9 cellular contexts compared by ENCODE assay signal in the genomic region with DNA sequence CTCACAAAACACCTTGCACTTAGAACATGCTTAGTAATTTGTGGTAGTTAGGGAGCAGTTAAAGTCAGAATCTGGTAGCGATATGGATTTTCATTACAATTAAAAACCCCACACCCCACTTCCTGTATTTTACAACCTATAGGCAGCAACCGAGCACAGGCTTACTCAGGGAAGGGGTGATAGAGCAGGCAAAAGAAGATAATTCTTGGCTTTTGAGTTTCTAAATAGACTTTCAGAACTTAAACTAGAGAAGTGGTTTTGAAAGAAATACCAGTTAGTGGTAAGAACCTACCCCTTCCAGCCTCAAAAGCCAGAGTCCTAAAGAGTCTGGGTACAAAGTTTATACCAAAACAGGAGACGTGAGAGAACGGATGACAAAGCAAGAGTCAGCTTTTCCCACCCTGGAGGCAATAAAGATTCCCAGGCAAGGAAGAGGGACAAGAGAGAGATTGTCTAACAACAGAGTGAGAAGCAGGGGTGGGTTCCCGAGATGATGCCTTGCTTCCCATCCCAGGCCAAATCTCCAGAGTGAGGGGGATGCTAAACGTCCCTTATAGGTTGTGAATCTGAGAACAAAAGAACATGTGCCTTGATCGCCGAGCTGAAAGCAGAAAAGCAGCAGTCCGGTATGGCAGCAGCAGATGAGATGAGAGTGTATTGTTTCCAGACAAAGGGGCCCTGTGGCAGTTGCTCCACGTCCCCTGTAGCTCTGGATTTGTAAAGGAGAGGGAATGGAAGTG. TPM values are rescaled to one million over a fixed set of nuclear protein-coding genes. Genes with fewer than 3 reads are reported as not detected.
DNase-seq lines count a peak whose midpoint lies in the region; ATAC-seq and TF ChIP-seq lines count a peak whose summit lies in the region.
"Had no signal": no experiment of that assay in that cellular context is flagged by ENCODE, and none has a peak within 500 bp of the region (broad histone marks: within the 10 kb centered on the region; RNA-seq: fewer than 3 reads in every experiment).

No MANE protein-coding gene starts in this region.

- peak overlapping the region; percentile 31 for H3K4me3 Mint-ChIP-seq in CD4-positive, alpha-beta T cell
- H3K4me3 Mint-ChIP-seq in HFFc6 (peak overlapping the region; percentile 21; the same call in 1 of the 2 replicates), chondrocyte (ENCODE audit: unreplicated experiment) (no peak overlapping the region)
- H3K4me3 Mint-ChIP-seq in T-helper 2 cell treated with Interferon-gamma antibody and Interleukin-4, amounts not matched to agents 5 μg/mL and 100 μg/mL, for 36 hours = peak overlapping the region; percentile 72

- no peaks in the 10 kb centered on the region for H3K9me3 Mint-ChIP-seq in CD4-positive, alpha-beta T cell
- H3K9me3 Mint-ChIP-seq in HFFc6 (no peaks in the 10 kb centered on the region), chondrocyte (ENCODE audit: low read depth) (no peaks in the 10 kb centered on the region)
- H3K9me3 Mint-ChIP-seq in T-helper 2 cell treated with Interferon-gamma antibody and Interleukin-4, amounts not matched to agents 5 μg/mL and 100 μg/mL, for 36 hours = no peaks in the 10 kb centered on the region

- intact Hi-C loops in CD4-positive, alpha-beta T cell (cut with DNase I, micrococcal nuclease) = loop anchor here in 1 of 2 experiments (5.0 to 10.0 kb wide), 2 partner anchors 34 to 116 kb away; a partner anchor contains a TSS
- intact Hi-C loops in lower lobe of right lung (cut with DNase I) = no loop called here

- peak overlapping the region; percentile 89 for H3K27ac Mint-ChIP-seq in CD4-positive, alpha-beta T cell
- no peak overlapping the region for H3K27ac Mint-ChIP-seq in HFFc6
- H3K27ac Mint-ChIP-seq in T-helper 2 cell treated with Interferon-gamma antibody and Interleukin-4, amounts not matched to agents 5 μg/mL and 100 μg/mL, for 36 hours = peak overlapping the region; percentile 90
- H3K27ac Mint-ChIP-seq in chondrocyte (ENCODE audit: unreplicated experiment) = no peak overlapping the region

- no peaks in the 10 kb centered on the region for H3K27me3 ChIP-seq in CD4-positive, alpha-beta T cell (ENCODE audit: control insufficient read depth, insufficient read depth, low read length)
- H3K27me3 ChIP-seq in lower lobe of right lung (ENCODE audit: low read depth) = no peaks in the 10 kb centered on the region

- CTCF ChIA-PET in CD4-positive, alpha-beta T cell (lab: Charles Lee) = interaction anchor here (1.0 to 1.8 kb wide), 3 partner anchors 8 to 33 kb away, joined by 3 to 4 read pairs (median 3); no protein-coding TSS in a partner anchor

- H3K36me3 Mint-ChIP-seq in CD4-positive, alpha-beta T cell (ENCODE audit: low read depth) = peaks cover 69% of the 10 kb centered on the region
- no peaks in the 10 kb centered on the region for H3K36me3 Mint-ChIP-seq in HFFc6 (ENCODE audit: low read depth)
- peaks cover 42% of the 10 kb centered on the region for H3K36me3 Mint-ChIP-seq in T-helper 2 cell treated with Interferon-gamma antibody and Interleukin-4, amounts not matched to agents 5 μg/mL and 100 μg/mL, for 36 hours (ENCODE audit: low read depth)
- H3K36me3 Mint-ChIP-seq in chondrocyte (ENCODE audit: low read depth) = no peaks in the 10 kb centered on the region

- DNase-seq in CD4-positive, alpha-beta T cell = no peak
- DNase-seq in HFFc6 (no peak), iPS-NIHi11 (ENCODE audit: low spot score) (peak; percentile 29), chondrocyte (ENCODE audit: low spot score) (no peak), lower lobe of right lung (no peak), dermis blood vessel endothelial cell (no peak)
- no peak for DNase-seq in T-helper 2 cell treated with Interferon-gamma antibody and Interleukin-4, amounts not matched to agents 5 μg/mL and 100 μg/mL, for 36 hours (ENCODE audit: low spot score)
- DNase-seq: cortex of kidney had no signal

- ATAC-seq in CD4-positive, alpha-beta T cell (ENCODE audit: poor library complexity) = no peak
- ATAC-seq in lower lobe of right lung (no peak), HG03354 (IDR thresholded peaks at IDR 0.05; ENCODE audit: poor library complexity, severe bottlenecking, unreplicated experiment) (no peak)

- POLR2A ChIA-PET in CD4-positive, alpha-beta T cell (lab: Charles Lee) = interaction anchor here (0.6 to 1.8 kb wide), 2 partner anchors 19 to 43 kb away, joined by 4 to 5 read pairs; no protein-coding TSS in a partner anchor

- no peaks in the 10 kb centered on the region for H3K9me3 ChIP-seq in CD4-positive, alpha-beta T cell (ENCODE audit: control insufficient read depth, low read length)
- H3K9me3 ChIP-seq in lower lobe of right lung = no peaks in the 10 kb centered on the region

- no peaks in the 10 kb centered on the region for H3K27me3 Mint-ChIP-seq in CD4-positive, alpha-beta T cell
- H3K27me3 Mint-ChIP-seq in HFFc6 (ENCODE audit: insufficient read depth) (peaks cover 39% of the 10 kb centered on the region), chondrocyte (ENCODE audit: low read depth) (peaks cover 27% of the 10 kb centered on the region)
- H3K27me3 Mint-ChIP-seq in T-helper 2 cell treated with Interferon-gamma antibody and Interleukin-4, amounts not matched to agents 5 μg/mL and 100 μg/mL, for 36 hours (ENCODE audit: low read depth) = no peaks in the 10 kb centered on the region

- H3K4me3 ChIP-seq in lower lobe of right lung = no peak overlapping the region

- peaks cover 71% of the 10 kb centered on the region for H3K4me1 Mint-ChIP-seq in CD4-positive, alpha-beta T cell (ENCODE audit: low read depth)
- peaks cover 11% of the 10 kb centered on the region for H3K4me1 Mint-ChIP-seq in HFFc6 (ENCODE audit: low read depth)
- peaks cover 53% of the 10 kb centered on the region for H3K4me1 Mint-ChIP-seq in T-helper 2 cell treated with Interferon-gamma antibody and Interleukin-4, amounts not matched to agents 5 μg/mL and 100 μg/mL, for 36 hours (ENCODE audit: low read depth)
- H3K4me1 Mint-ChIP-seq in chondrocyte (ENCODE audit: low read depth) = peaks cover 8% of the 10 kb centered on the region

- no peaks in the 10 kb centered on the region for H3K36me3 ChIP-seq in lower lobe of right lung

- no peak for TF ChIP-seq CTCF in CD4-positive, alpha-beta T cell (IDR thresholded peaks at IDR 0.05)
- TF ChIP-seq CTCF in HFFc6 (IDR thresholded peaks at IDR 0.05) (no peak), chondrocyte (IDR thresholded peaks at IDR 0.05) (no peak), lower lobe of right lung (IDR thresholded peaks at IDR 0.05) (no peak)

- H3K4me1 ChIP-seq in lower lobe of right lung = no peaks in the 10 kb centered on the region

- peak overlapping the region; percentile 32 for H3K27ac ChIP-seq in CD4-positive, alpha-beta T cell (ENCODE audit: low read depth, low read length)
- H3K27ac ChIP-seq in lower lobe of right lung = no peak overlapping the region

RNA-seq across cellular contexts. Expression of a gene that starts 36.9 kb away (rescaled TPM):
- total RNA-seq in CD4-positive, alpha-beta T cell = 10 to 100 TPM; 23.9 to 24.2 TPM
- total RNA-seq in HFFc6 (2021; fragmentation: NEBNext Ultra II Directional; extraction: Animal tissue kit (Norgen Biotek cat#: 25700)) = not detected
- not detected in 3 replicates for total RNA-seq in chondrocyte
- 36.7 TPM for total RNA-seq in lower lobe of right lung
- 5.1 and 8.2 TPM in 2 replicates for total RNA-seq in dermis blood vessel endothelial cell

Comparison
In these comparisons a context has a peak if more than half of its experiments do, and no peak if none do; other contexts are left out.
1. H3K27ac Mint-ChIP-seq: peak in CD4-positive, alpha-beta T cell (single experiment) and T-helper 2 cell treated with Interferon-gamma antibody and Interleukin-4, amounts not matched to agents 5 μg/mL and 100 μg/mL, for 36 hours (single experiment); none in HFFc6 (single experiment) and chondrocyte (single experiment).